ENCODE assay signal across 17 cellular contexts in the genomic region with DNA sequence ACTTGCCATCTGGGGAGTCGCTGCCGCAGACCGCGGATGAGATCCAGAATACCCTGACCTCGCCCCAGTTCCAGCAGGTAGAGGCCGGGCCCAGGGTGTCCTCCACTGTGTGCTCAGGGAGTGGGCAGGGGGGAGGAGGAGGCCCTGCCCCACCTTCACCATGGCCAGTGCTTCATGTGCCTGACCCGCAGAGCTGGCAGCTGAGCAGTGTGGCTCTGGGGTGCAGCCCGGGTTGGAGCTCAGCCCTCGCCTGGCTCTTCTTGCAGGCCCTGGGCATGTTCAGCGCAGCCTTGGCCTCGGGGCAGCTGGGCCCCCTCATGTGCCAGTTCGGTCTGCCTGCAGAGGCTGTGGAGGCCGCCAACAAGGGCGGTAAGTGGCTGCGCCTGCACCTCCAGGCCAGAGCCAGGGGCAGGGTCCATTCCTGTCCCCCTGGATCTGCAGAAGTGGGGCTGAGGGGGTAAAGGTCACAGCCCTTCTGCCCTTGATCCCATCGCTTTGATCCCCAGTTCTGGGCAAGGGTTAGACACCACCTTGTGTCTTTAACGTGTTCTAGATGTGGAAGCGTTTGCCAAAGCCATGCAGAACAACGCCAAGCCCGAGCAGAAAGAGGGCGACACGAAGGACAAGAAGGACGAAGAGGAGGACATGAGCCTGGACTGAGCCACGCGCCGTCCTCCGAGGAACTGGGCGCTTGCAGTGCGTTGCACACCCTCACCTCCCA. TPM values are rescaled to one million over a fixed set of nuclear protein-coding genes. Genes with fewer than 3 reads are reported as not detected.
A peak's percentile ranks its signal among the peaks of the same experiment; 100 is the strongest.
DNase-seq lines count a peak whose midpoint lies in the region; ATAC-seq and TF ChIP-seq lines count a peak whose summit lies in the region.
"Had no signal": no experiment of that assay in that cellular context is flagged by ENCODE, and none has a peak within 500 bp of the region (broad histone marks: within the 10 kb centered on the region; RNA-seq: fewer than 3 reads in every experiment).

No MANE protein-coding gene starts in this region.

- no peaks in the 10 kb centered on the region for H3K9me3 Mint-ChIP-seq in WTC11

- H3K4me1 Mint-ChIP-seq in WTC11 = peaks cover 14% of the 10 kb centered on the region

- no peak for ATAC-seq in left ventricle myocardium superior
- no peak for ATAC-seq in WTC11
- no peak for ATAC-seq in HG02938 (IDR thresholded peaks at IDR 0.05; ENCODE audit: unreplicated experiment)

- no peak overlapping the region for H3K4me3 Mint-ChIP-seq in WTC11

- CTCF ChIA-PET in WTC11 (lab: Charles Lee) = interaction anchor here (1.1 to 2.0 kb wide), 3 partner anchors 74 to 93 kb away, joined by 3 to 4 read pairs (median 4); no protein-coding TSS in a partner anchor

- TF ChIP-seq EP300 in sigmoid colon (IDR thresholded peaks at IDR 0.05) = no peak
- no peak for TF ChIP-seq EP300 in stomach (IDR thresholded peaks at IDR 0.05)

- H3K9me3 ChIP-seq in cardiac muscle cell (ENCODE audit: low read depth) (no peaks in the 10 kb centered on the region), sigmoid colon (no peaks in the 10 kb centered on the region), stomach (no peaks in the 10 kb centered on the region)
- H3K9me3 ChIP-seq: testis had no signal

- POLR2A ChIA-PET in WTC11 (lab: Charles Lee) = interaction anchor here (1.3 kb wide), 1 partner anchor 66 kb away, joined by 3 read pairs; no protein-coding TSS in a partner anchor

- H3K36me3 Mint-ChIP-seq in WTC11 = peaks cover 28% of the 10 kb centered on the region

- H3K27me3 Mint-ChIP-seq in WTC11 (ENCODE audit: low read depth) = no peaks in the 10 kb centered on the region

- no peak for DNase-seq in cardiac muscle cell (ENCODE audit: low read depth in 1 of 2, low spot score in 1 of 2)
- no peak for DNase-seq in left ventricle myocardium superior
- no peak for DNase-seq in WTC11 (ENCODE audit: low spot score)
- DNase-seq in globus pallidus (ENCODE audit: low spot score) = peak; percentile 33
- DNase-seq in sigmoid colon = no peak
- no peak for DNase-seq in iPS-NIHi11 (ENCODE audit: low spot score)
- DNase-seq in stomach = no peak
- DNase-seq: ACHN; activated gamma-delta T cell; amniotic stem cell; DMS79 treated with DMSO at 0.1 percent for 48 hours; effector CD8-positive, alpha-beta T cell; NCI-H2081; SHP77; testis had no signal

- TF ChIP-seq POLR2A in sigmoid colon (IDR thresholded peaks at IDR 0.05) (no peak), stomach (IDR thresholded peaks at IDR 0.05) (no peak)

- H3K27me3 ChIP-seq in cardiac muscle cell (no peaks in the 10 kb centered on the region), sigmoid colon (no peaks in the 10 kb centered on the region), stomach (no peaks in the 10 kb centered on the region)
- H3K27me3 ChIP-seq: testis had no signal

- H3K4me1 ChIP-seq in cardiac muscle cell (ENCODE audit: low read depth) (peaks cover 13% of the 10 kb centered on the region), sigmoid colon (peaks cover 0 to 49% (median 34%) of the 10 kb centered on the region in 4 donors), stomach (peaks cover 26 to 52% (median 35%) of the 10 kb centered on the region in 4 donors)

- 0 out of 2 replicates have a peak overlapping the region, but pooled peaks have one; percentile 63 for H3K27ac Mint-ChIP-seq in WTC11

- no peak overlapping the region for H3K4me3 ChIP-seq in cardiac muscle cell
- H3K4me3 ChIP-seq in sigmoid colon = no peak overlapping the region
- H3K4me3 ChIP-seq in stomach = no peak overlapping the region
- H3K4me3 ChIP-seq: testis had no signal

- 93 to 94% methylated on average over 29 of the region's 29 CpGs for WGBS in sigmoid colon, 2 donors
- WGBS in stomach, 5 donors = 82 to 86% (median 84%) methylated on average over 25 to 29 of the region's 29 CpGs

- intact Hi-C loops in left ventricle myocardium superior (cut with micrococcal nuclease) = no loop called here
- intact Hi-C loops in sigmoid colon (cut with DNase I) = loop anchor here (5.0 kb wide), 1 partner anchor 39 kb away; no protein-coding TSS in a partner anchor
- intact Hi-C loops in stomach (cut with DNase I; ENCODE audit: low total_unique reads) = no loop called here

- TF ChIP-seq CTCF in cardiac muscle cell (IDR thresholded peaks at IDR 0.05; ENCODE audit: low read depth, low read length) (no peak), WTC11 (IDR thresholded peaks at IDR 0.05) (no peak), sigmoid colon (IDR thresholded peaks at IDR 0.05) (no peak), stomach (IDR thresholded peaks at IDR 0.05) (no peak)

- H3K27ac ChIP-seq in cardiac muscle cell = peak overlapping the region; percentile 43
- H3K27ac ChIP-seq in sigmoid colon = peak overlapping the region in 3 of 4 donors; percentile 93 to 99 (median 97)
- no peak overlapping the region for H3K27ac ChIP-seq in stomach
- H3K27ac ChIP-seq: KMS-11, testis had no signal

- peaks cover 62% of the 10 kb centered on the region for H3K36me3 ChIP-seq in cardiac muscle cell
- peaks cover 72 to 90% (median 74%) of the 10 kb centered on the region in 4 donors for H3K36me3 ChIP-seq in sigmoid colon
- H3K36me3 ChIP-seq in stomach = peaks cover 61 to 93% (median 91%) of the 10 kb centered on the region in 4 donors

TF ChIP-seq in WTC11, 78 proteins besides CTCF, POLR2A, EP300 and RAD21 (continues in another document):
- TF ChIP-seq, protein P1, sequence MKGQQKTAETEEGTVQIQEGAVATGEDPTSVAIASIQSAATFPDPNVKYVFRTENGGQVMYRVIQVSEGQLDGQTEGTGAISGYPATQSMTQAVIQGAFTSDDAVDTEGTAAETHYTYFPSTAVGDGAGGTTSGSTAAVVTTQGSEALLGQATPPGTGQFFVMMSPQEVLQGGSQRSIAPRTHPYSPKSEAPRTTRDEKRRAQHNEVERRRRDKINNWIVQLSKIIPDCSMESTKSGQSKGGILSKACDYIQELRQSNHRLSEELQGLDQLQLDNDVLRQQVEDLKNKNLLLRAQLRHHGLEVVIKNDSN (CRISPR knock-in tag; IDR thresholded peaks at IDR 0.05) = no peak
- no peak for TF ChIP-seq ZBTB21 (CRISPR knock-in tag; IDR thresholded peaks at IDR 0.05; ENCODE audit: borderline replicate concordance)
- TF ChIP-seq, protein P2, sequence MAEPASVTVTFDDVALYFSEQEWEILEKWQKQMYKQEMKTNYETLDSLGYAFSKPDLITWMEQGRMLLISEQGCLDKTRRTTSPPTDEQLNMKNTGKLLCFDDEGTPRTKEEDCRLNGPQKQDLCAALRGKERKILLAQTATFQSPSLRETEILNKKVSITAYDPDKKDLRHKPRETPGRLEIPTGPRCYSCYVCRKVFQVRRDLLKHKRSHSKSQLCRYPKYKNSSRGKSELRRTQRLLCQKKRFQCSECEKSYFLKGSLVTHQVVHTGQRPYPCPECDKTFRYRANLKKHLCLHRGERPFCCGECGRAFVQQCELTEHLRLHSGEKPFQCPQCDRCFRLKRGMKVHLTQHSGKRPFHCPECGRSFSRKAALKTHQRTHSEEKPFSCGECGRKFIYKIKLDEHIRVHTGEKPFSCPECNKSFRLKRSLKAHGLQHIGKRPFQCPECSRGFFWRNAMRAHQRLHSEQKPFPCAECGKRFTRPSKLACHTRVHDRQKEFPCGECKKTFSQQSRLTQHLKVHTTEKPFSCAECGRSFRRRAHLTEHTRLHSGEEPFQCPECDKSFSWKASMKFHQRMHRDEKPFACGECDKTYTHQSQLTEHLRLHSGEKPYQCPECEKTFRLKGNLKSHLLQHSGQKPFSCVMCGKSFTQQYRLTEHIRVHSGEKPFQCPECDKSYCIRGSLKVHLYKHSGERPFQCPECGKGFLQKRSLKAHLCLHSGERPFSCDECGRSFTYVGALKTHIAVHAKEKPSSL (CRISPR knock-in tag; conservative IDR thresholded peaks at IDR 0.05) = no peak
- no peak for TF ChIP-seq ZNF232 (CRISPR knock-in tag; IDR thresholded peaks at IDR 0.05)
- TF ChIP-seq ZNF396 (CRISPR knock-in tag; IDR thresholded peaks at IDR 0.05; ENCODE audit: borderline replicate concordance) = no peak
- TF ChIP-seq, protein P3, sequence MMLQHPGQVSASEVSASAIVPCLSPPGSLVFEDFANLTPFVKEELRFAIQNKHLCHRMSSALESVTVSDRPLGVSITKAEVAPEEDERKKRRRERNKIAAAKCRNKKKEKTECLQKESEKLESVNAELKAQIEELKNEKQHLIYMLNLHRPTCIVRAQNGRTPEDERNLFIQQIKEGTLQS (CRISPR knock-in tag; conservative IDR thresholded peaks at IDR 0.05) = no peak
- TF ChIP-seq NFE2L1 (CRISPR knock-in tag; IDR thresholded peaks at IDR 0.05) = no peak
- no peak for TF ChIP-seq ELF4 (CRISPR knock-in tag; IDR thresholded peaks at IDR 0.05; ENCODE audit: low read depth)
- TF ChIP-seq KAT7 (CRISPR knock-in tag; IDR thresholded peaks at IDR 0.05; ENCODE audit: borderline replicate concordance) = no peak
- TF ChIP-seq, protein P4, sequence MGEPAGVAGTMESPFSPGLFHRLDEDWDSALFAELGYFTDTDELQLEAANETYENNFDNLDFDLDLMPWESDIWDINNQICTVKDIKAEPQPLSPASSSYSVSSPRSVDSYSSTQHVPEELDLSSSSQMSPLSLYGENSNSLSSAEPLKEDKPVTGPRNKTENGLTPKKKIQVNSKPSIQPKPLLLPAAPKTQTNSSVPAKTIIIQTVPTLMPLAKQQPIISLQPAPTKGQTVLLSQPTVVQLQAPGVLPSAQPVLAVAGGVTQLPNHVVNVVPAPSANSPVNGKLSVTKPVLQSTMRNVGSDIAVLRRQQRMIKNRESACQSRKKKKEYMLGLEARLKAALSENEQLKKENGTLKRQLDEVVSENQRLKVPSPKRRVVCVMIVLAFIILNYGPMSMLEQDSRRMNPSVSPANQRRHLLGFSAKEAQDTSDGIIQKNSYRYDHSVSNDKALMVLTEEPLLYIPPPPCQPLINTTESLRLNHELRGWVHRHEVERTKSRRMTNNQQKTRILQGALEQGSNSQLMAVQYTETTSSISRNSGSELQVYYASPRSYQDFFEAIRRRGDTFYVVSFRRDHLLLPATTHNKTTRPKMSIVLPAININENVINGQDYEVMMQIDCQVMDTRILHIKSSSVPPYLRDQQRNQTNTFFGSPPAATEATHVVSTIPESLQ (CRISPR knock-in tag; IDR thresholded peaks at IDR 0.05) = no peak

RNA-seq across cellular contexts. Expression of a gene that starts 5.5 kb away (rescaled TPM):
- total RNA-seq in cardiac muscle cell = 128 and 201 TPM in 2 replicates
- 105 and 160 TPM in 2 replicates for polyA plus RNA-seq in cardiac muscle cell
- total RNA-seq in left ventricle myocardium superior = 75.5 TPM
- 146 to 160 TPM (median 147 TPM) in 3 replicates for total RNA-seq in WTC11 (2021)
- 100 to 1,000 TPM; 100 to 130 (median 119) TPM for total RNA-seq in sigmoid colon
- polyA plus RNA-seq in sigmoid colon = 100 to 1,000 TPM in 1 of 3 donors, 10 to 100 TPM in 2; 61.3 to 102 (median 77.7) TPM
- total RNA-seq in stomach = 100 to 1,000 TPM in 2 of 5 donors, 10 to 100 TPM in 3; 42.0 to 130 (median 68.4) TPM
- polyA plus RNA-seq in stomach = 10 to 100 TPM; 82.3 to 91.3 (median 85.0) TPM

RNA-seq across cellular contexts. Expression of a gene that starts 58.9 kb away (rescaled TPM):
- total RNA-seq in cardiac muscle cell (103 and 162 TPM in 2 replicates), left ventricle myocardium superior (110 TPM), WTC11 (2021) (298 to 329 TPM (median 323 TPM) in 3 replicates), sigmoid colon (100 to 1,000 TPM in 3 of 4 donors, 10 to 100 TPM in 1; 53.5 to 409 (median 134) TPM), stomach (100 to 1,000 TPM in 2 of 5 donors, 10 to 100 TPM in 3; 42.2 to 278 (median 86.9) TPM)
- polyA plus RNA-seq in cardiac muscle cell (168 and 214 TPM in 2 replicates), sigmoid colon (10 to 100 TPM in 1 of 3 donors, 1 to 10 TPM in 2; 1.8 to 56.5 (median 3.2) TPM), stomach (100 to 1,000 TPM in 1 of 3 donors, 10 to 100 TPM in 2; 41.4 to 278 (median 72.3) TPM)

Comparison
In these comparisons a context has a peak if more than half of its experiments do, and no peak if none do; other contexts are left out.
1. H3K27ac ChIP-seq: peak in cardiac muscle cell (single experiment) and sigmoid colon (3 of 4); none in stomach (0 of 5).